1 cellular context compared by ENCODE assay signal in genomic region chr6:7171733-7172132, GRCh38.
TF ChIP-seq lines count a peak whose summit lies in the region.

No MANE protein-coding gene starts in this region.

TF ChIP-seq in H1, 55 proteins besides CTCF, POLR2A, EP300 and RAD21 (continued from another document):
- no peak for TF ChIP-seq ATF2 (IDR thresholded peaks at IDR 0.05; ENCODE audit: low read length)
